ENCODE assay signal across 29 cellular contexts in the genomic region with DNA sequence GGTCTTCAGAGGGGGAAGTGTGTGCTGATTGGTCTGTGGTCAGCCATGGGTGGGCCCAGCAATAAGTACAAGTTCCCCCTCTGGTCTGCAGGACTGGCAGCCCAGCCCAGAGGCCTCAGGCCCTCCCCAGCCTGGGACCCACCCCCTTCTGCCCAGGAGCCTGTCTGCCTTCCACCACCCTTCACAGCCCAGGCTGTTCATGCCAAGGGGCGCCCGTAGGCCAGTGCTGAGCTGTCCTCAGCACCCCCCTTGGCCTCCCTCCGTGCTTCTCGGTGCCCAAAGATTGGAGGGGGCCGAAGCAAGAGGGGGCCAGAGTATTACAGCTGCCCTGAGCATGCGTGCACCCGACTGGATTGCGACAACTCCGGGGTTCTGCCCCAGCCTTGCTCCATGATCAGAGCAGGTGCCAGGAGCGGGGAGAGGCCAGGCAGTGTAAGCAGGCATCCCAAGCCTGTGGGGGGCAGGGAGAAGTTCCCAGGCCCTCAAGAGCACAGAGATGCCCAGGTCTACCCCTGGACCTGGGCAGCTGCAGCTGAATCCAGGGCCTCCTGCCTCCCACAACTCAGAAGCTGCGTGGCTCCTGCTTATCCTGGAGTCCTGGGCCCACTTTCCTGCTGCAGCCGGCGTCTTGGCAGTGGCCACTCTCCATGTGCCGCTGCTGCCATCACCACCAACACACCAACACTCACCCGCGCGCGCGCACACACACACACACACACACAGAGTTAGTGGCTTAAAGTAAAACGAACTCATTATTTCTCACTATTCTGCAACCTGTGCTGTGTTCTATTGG. TPM values are rescaled to one million over a fixed set of nuclear protein-coding genes. Genes with fewer than 3 reads are reported as not detected.
"Had no signal": no experiment of that assay in that cellular context is flagged by ENCODE, and none has a peak within 500 bp of the region (broad histone marks: within the 10 kb centered on the region; RNA-seq: fewer than 3 reads in every experiment).

No MANE protein-coding gene starts in this region.

- H3K36me3 Mint-ChIP-seq: activated CD4-positive, alpha-beta memory T cell treated with anti-CD3 and anti-CD28 coated beads for 36 hours; activated naive CD8-positive, alpha-beta T cell; T-cell had no signal

- H3K4me1 Mint-ChIP-seq: activated T-helper 17 cell treated with anti-CD3 and anti-CD28 coated beads, Interleukin-2, amount 50 U/mL, for 72 hours had no signal

- H3K27me3 ChIP-seq: brain microvascular endothelial cell, cardiac muscle cell had no signal

- DNase-seq: activated CD4-positive, alpha-beta memory T cell treated with anti-CD3 and anti-CD28 coated beads for 36 hours; activated CD4-positive, alpha-beta T cell treated with anti-CD3 and anti-CD28 coated beads, Interleukin-2, amount 10 ng/mL, durations not matched to agents 7 days and 5 days; activated CD4-positive, CD25-positive, alpha-beta regulatory T cell; activated CD8-positive, alpha-beta memory T cell treated with anti-CD3 and anti-CD28 coated beads for 24 hours; activated gamma-delta T cell; activated naive CD4-positive, alpha-beta T cell treated with anti-CD3 and anti-CD28 coated beads for 36 hours; activated T-cell treated with anti-CD3 and anti-CD28 coated beads, Interleukin-2, amount 50 U/mL, for 4 hours; brain microvascular endothelial cell; Karpas-422; MM.1S; NCI-H1105 treated with DMSO at 0.1 percent for 48 hours; NCI-H1930; NCI-H2107; NCI-H345; NCI-H510A; NCI-H526 treated with DMSO at 0.1 percent for 48 hours; NK-92 treated with Interleukin-12 subunit alpha and Interleukin-12 subunit beta, amount 100 ng/mL, for 24 hours; OCI-M1; RPMI8226; T-cell; T-helper 2 cell; T1000 had no signal

- H3K27ac ChIP-seq: brain microvascular endothelial cell, cardiac muscle cell, SK-N-MC had no signal

- H3K36me3 ChIP-seq: brain microvascular endothelial cell, cardiac muscle cell had no signal

- H3K9me3 Mint-ChIP-seq: activated T-cell treated with anti-CD3 and anti-CD28 coated beads, Interleukin-2, amount 50 U/mL, for 4 hours had no signal

- H3K4me3 ChIP-seq: cardiac muscle cell, K562, SK-N-MC had no signal

- ATAC-seq: activated T-cell treated with anti-CD3 and anti-CD28 coated beads, Interleukin-2, amount 50 U/mL, for 4 hours; activated T-helper 17 cell treated with anti-CD3 and anti-CD28 coated beads, Interleukin-2, amount 50 U/mL, for 72 hours; K562; Panc1; Right ventricle myocardium inferior; T-cell had no signal

- H3K4me3 Mint-ChIP-seq: activated CD4-positive, alpha-beta memory T cell treated with anti-CD3 and anti-CD28 coated beads for 36 hours; activated CD4-positive, alpha-beta T cell treated with anti-CD3 and anti-CD28 coated beads, Interleukin-2, amount 10 ng/mL, durations not matched to agents 7 days and 5 days; activated naive CD4-positive, alpha-beta T cell treated with anti-CD3 and anti-CD28 coated beads for 36 hours; activated naive CD8-positive, alpha-beta T cell; activated T-cell treated with anti-CD3 and anti-CD28 coated beads, Interleukin-2, amount 50 U/mL, for 4 hours; activated T-helper 17 cell treated with anti-CD3 and anti-CD28 coated beads, Interleukin-2, amount 50 U/mL, for 72 hours; T-cell had no signal

- H3K27ac Mint-ChIP-seq: activated CD4-positive, alpha-beta memory T cell treated with anti-CD3 and anti-CD28 coated beads for 36 hours; activated CD4-positive, alpha-beta T cell treated with anti-CD3 and anti-CD28 coated beads, Interleukin-2, amount 10 ng/mL, durations not matched to agents 7 days and 5 days; activated naive CD4-positive, alpha-beta T cell treated with anti-CD3 and anti-CD28 coated beads for 36 hours; activated naive CD8-positive, alpha-beta T cell; activated T-helper 17 cell treated with anti-CD3 and anti-CD28 coated beads, Interleukin-2, amount 50 U/mL, for 72 hours; T-cell had no signal

RNA-seq across cellular contexts. Expression of a gene that starts 33.3 kb away (rescaled TPM):
- total RNA-seq: activated CD4-positive, alpha-beta memory T cell treated with anti-CD3 and anti-CD28 coated beads for 36 hours; activated CD4-positive, alpha-beta T cell treated with anti-CD3 and anti-CD28 coated beads, Interleukin-2, amount 10 ng/mL, durations not matched to agents 7 days and 5 days; activated naive CD4-positive, alpha-beta T cell treated with anti-CD3 and anti-CD28 coated beads for 36 hours; activated T-cell treated with anti-CD3 and anti-CD28 coated beads, Interleukin-2, amount 50 U/mL, for 4 hours; activated T-helper 17 cell treated with anti-CD3 and anti-CD28 coated beads, Interleukin-2, amount 50 U/mL, for 72 hours; cardiac muscle cell; K562; Right ventricle myocardium inferior; T-cell had no signal
- polyA plus RNA-seq: cardiac muscle cell, K562 had no signal

RNA-seq across cellular contexts. Expression of a gene that starts 44.1 kb away (rescaled TPM):
- total RNA-seq: activated CD4-positive, alpha-beta memory T cell treated with anti-CD3 and anti-CD28 coated beads for 36 hours; activated CD4-positive, alpha-beta T cell treated with anti-CD3 and anti-CD28 coated beads, Interleukin-2, amount 10 ng/mL, durations not matched to agents 7 days and 5 days; activated naive CD4-positive, alpha-beta T cell treated with anti-CD3 and anti-CD28 coated beads for 36 hours; activated T-cell treated with anti-CD3 and anti-CD28 coated beads, Interleukin-2, amount 50 U/mL, for 4 hours; cardiac muscle cell; K562; Right ventricle myocardium inferior; T-cell had no signal
- polyA plus RNA-seq: cardiac muscle cell, K562 had no signal
